In the genomic region with DNA sequence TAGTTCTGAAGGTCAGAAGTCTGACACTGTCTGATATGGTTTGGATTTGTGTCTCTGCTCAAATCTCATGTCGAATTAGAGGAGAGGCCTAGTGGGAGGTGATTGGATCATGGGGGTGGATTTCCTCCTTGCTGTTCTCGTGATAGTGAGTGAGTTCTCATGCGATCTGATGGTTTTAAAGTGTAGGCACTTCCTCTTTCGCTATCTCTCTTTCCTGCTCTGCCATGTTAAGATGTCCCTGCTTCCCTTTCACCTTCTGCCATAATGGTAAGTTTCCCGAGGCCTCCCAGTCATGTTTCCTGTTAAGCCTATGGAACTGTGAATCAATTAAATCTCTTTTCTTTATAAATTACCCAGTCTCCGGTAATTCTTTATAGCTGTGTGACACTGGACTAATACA, we compare ENCODE assay signal across 26 cellular contexts.
"Had no signal": no experiment of that assay in that cellular context is flagged by ENCODE, and none has a peak within 500 bp of the region (broad histone marks: within the 10 kb centered on the region; RNA-seq: fewer than 3 reads in every experiment).

No MANE protein-coding gene starts in this region.

- DNase-seq: activated CD4-positive, alpha-beta T cell treated with anti-CD3 and anti-CD28 coated beads, Interleukin-2, amount 10 ng/mL, durations not matched to agents 24 days and 14 days; activated CD4-positive, alpha-beta T cell treated with anti-CD3 and anti-CD28 coated beads, Interleukin-2, amount 50 U/mL, for 48 hours; activated CD4-positive, CD25-positive, alpha-beta regulatory T cell treated with anti-CD3 and anti-CD28 coated beads, Interleukin-2, amount 50 U/mL, for 72 hours; activated CD8-positive, alpha-beta memory T cell treated with anti-CD3 and anti-CD28 coated beads, Interleukin-2, amount 10 ng/mL, durations not matched to agents 7 days and 5 days; activated gamma-delta T cell; activated naive CD4-positive, alpha-beta T cell treated with anti-CD3 and anti-CD28 coated beads, Interleukin-2, amount 10 ng/mL, durations not matched to agents 7 days and 5 days; activated naive CD8-positive, alpha-beta T cell treated with anti-CD3 and anti-CD28 coated beads for 36 hours; activated T-cell treated with anti-CD3 and anti-CD28 coated beads, Interleukin-2, amount 50 U/mL, for 24 hours; brain microvascular endothelial cell; NCI-H1048; NCI-H146; NCI-H187 treated with DMSO at 0.1 percent for 48 hours; NCI-H2081 treated with DMSO at 0.1 percent for 48 hours; NCI-H2171; NCI-H2227 treated with DMSO at 0.1 percent for 48 hours; NCI-H526 treated with DMSO at 0.1 percent for 48 hours; NK-92 treated with Interleukin-12 subunit alpha and Interleukin-12 subunit beta, amount 100 ng/mL, for 24 hours; PC-9; SIG-M5; T-cell; T-helper 2 cell; T1000 had no signal

- H3K4me3 ChIP-seq: cardiac muscle cell, PC-9, SK-N-MC had no signal

- ATAC-seq: activated CD8-positive, alpha-beta memory T cell treated with anti-CD3 and anti-CD28 coated beads, Interleukin-2, amount 10 ng/mL, durations not matched to agents 7 days and 5 days; activated T-helper 17 cell treated with anti-CD3 and anti-CD28 coated beads, Interleukin-2, amount 50 U/mL, for 72 hours; T-cell; WTC11 had no signal
